In the genomic region with DNA sequence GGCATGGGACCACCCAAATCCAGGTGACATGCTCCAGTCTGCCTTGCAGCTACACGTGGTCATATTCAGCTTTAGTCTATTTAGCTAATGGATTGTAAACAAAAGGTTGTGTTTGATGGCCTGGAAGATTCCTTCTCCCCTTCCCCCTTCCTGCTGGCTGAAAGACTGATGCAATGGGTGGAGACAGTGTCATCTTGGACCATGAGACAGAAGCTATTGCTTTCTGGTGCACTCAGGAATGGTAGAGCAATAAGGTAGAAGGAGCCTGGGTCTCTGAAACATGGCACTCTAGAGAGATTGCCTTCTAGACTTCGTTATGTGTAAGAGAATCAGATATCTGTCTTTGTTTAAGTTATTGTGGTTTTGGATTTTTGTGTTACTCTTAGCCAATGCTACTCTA, we compare ENCODE assay signal across 1 cellular context.
TF ChIP-seq lines count a peak whose summit lies in the region.

No MANE protein-coding gene starts in this region.

TF ChIP-seq in GM23338, 12 proteins besides CTCF, POLR2A, EP300 and RAD21 (continued from another document):
- TF ChIP-seq, protein P1, sequence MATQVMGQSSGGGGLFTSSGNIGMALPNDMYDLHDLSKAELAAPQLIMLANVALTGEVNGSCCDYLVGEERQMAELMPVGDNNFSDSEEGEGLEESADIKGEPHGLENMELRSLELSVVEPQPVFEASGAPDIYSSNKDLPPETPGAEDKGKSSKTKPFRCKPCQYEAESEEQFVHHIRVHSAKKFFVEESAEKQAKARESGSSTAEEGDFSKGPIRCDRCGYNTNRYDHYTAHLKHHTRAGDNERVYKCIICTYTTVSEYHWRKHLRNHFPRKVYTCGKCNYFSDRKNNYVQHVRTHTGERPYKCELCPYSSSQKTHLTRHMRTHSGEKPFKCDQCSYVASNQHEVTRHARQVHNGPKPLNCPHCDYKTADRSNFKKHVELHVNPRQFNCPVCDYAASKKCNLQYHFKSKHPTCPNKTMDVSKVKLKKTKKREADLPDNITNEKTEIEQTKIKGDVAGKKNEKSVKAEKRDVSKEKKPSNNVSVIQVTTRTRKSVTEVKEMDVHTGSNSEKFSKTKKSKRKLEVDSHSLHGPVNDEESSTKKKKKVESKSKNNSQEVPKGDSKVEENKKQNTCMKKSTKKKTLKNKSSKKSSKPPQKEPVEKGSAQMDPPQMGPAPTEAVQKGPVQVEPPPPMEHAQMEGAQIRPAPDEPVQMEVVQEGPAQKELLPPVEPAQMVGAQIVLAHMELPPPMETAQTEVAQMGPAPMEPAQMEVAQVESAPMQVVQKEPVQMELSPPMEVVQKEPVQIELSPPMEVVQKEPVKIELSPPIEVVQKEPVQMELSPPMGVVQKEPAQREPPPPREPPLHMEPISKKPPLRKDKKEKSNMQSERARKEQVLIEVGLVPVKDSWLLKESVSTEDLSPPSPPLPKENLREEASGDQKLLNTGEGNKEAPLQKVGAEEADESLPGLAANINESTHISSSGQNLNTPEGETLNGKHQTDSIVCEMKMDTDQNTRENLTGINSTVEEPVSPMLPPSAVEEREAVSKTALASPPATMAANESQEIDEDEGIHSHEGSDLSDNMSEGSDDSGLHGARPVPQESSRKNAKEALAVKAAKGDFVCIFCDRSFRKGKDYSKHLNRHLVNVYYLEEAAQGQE (IDR thresholded peaks at IDR 0.05; ENCODE audit: unreplicated experiment): no peak
- TF ChIP-seq, protein P2, sequence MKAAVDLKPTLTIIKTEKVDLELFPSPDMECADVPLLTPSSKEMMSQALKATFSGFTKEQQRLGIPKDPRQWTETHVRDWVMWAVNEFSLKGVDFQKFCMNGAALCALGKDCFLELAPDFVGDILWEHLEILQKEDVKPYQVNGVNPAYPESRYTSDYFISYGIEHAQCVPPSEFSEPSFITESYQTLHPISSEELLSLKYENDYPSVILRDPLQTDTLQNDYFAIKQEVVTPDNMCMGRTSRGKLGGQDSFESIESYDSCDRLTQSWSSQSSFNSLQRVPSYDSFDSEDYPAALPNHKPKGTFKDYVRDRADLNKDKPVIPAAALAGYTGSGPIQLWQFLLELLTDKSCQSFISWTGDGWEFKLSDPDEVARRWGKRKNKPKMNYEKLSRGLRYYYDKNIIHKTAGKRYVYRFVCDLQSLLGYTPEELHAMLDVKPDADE (IDR thresholded peaks at IDR 0.05): no peak
- TF ChIP-seq CREB1 (CRISPR knock-in tag; IDR thresholded peaks at IDR 0.05; ENCODE audit: low read depth): no peak
- TF ChIP-seq ZNF114 (CRISPR knock-in tag; IDR thresholded peaks at IDR 0.05): no peak
